ENCODE assay signal across 9 cellular contexts in genomic region chr1:43058545-43059360, GRCh38.
DNase-seq lines count a peak whose midpoint lies in the region; ATAC-seq and TF ChIP-seq lines count a peak whose summit lies in the region.
"Had no signal": no experiment of that assay in that cellular context is flagged by ENCODE, and none has a peak within 500 bp of the region (broad histone marks: within the 10 kb centered on the region; RNA-seq: fewer than 3 reads in every experiment).

No MANE protein-coding gene starts in this region.

- H3K4me3 ChIP-seq in GM23338: no peak overlapping the region
- no peak overlapping the region for H3K4me3 ChIP-seq in neuronal stem cell (ENCODE audit: low read length in 2 of 2)

- H3K27ac Mint-ChIP-seq in GM23338: no peak overlapping the region
- peak overlapping the region; percentile 31 for H3K27ac Mint-ChIP-seq in dendritic cell treated with granulocyte-macrophage colony-stimulating factor and Interleukin-4, amounts not matched to agents 40 ng/mL and 50 ng/mL, for 4 days

- H3K4me2 ChIP-seq in GM23338 (no peak overlapping the region), neuronal stem cell (ENCODE audit: insufficient read depth, low read length, poor library complexity, severe bottlenecking) (no peak overlapping the region)

- peak overlapping the region; percentile 88 for H3K18ac ChIP-seq in neuronal stem cell (ENCODE audit: low read length)

- peak; percentile 26 for DNase-seq in GM23338 (ENCODE audit: low spot score)
- DNase-seq in NCI-H748 treated with DMSO at 0.1 percent for 48 hours (lab: John Stamatoyannopoulos, UW): peak; percentile 67
- DNase-seq in neuronal stem cell (ENCODE audit: low spot score): no peak
- DNase-seq: cerebellar nuclear complex had no signal

- H3K9me2 ChIP-seq in GM23338 (ENCODE audit: insufficient read depth): peaks cover 3% of the 10 kb centered on the region; the same call in 1 of the 2 replicates

- peak overlapping the region; percentile 7 for H2BK5ac ChIP-seq in neuronal stem cell (ENCODE audit: low read length)

- H3K36me3 Mint-ChIP-seq in GM23338 (ENCODE audit: low read depth): no peaks in the 10 kb centered on the region; the same call in 2 of the 3 replicates
- no peaks in the 10 kb centered on the region for H3K36me3 Mint-ChIP-seq in dendritic cell treated with granulocyte-macrophage colony-stimulating factor and Interleukin-4, amounts not matched to agents 40 ng/mL and 50 ng/mL, for 4 days (ENCODE audit: low read depth)

- H3K4ac ChIP-seq in neuronal stem cell (ENCODE audit: low read length): peak overlapping the region; percentile 1

- peaks cover 20% of the 10 kb centered on the region for H3K4me1 ChIP-seq in GM23338 (ENCODE audit: insufficient read depth)
- H3K4me1 ChIP-seq in neuronal stem cell (ENCODE audit: control insufficient read depth in 2 of 2, insufficient read depth in 1 of 2, low read depth in 1 of 2, low read length in 2 of 2): peaks cover 9 to 21% of the 10 kb centered on the region in 2 donors

- H4K8ac ChIP-seq in neuronal stem cell (ENCODE audit: low read depth, low read length): no peak overlapping the region

- H3K9me3 ChIP-seq in neuronal stem cell (replicated peaks in 1 of 2; ENCODE audit: control insufficient read depth in 2 of 2, insufficient read depth in 1 of 2, low read depth in 1 of 2, low read length in 2 of 2): no peaks in the 10 kb centered on the region

- peak overlapping the region; percentile 92 for H4K91ac ChIP-seq in neuronal stem cell (ENCODE audit: low read depth, low read length, poor library complexity)

- peaks cover 8% of the 10 kb centered on the region for H3K27me3 Mint-ChIP-seq in GM23338 (ENCODE audit: insufficient read depth, low read depth, poor library complexity)
- peaks cover 12% of the 10 kb centered on the region for H3K27me3 Mint-ChIP-seq in dendritic cell treated with granulocyte-macrophage colony-stimulating factor and Interleukin-4, amounts not matched to agents 40 ng/mL and 50 ng/mL, for 4 days

- H3F3A ChIP-seq in GM23338 (replicated peaks; ENCODE audit: low read depth): no peaks in the 10 kb centered on the region

- no peaks in the 10 kb centered on the region for H3K79me2 ChIP-seq in GM23338 (replicated peaks; ENCODE audit: insufficient read depth)

- H3K4me1 Mint-ChIP-seq in GM23338: peaks cover 31% of the 10 kb centered on the region
- peaks cover 21% of the 10 kb centered on the region for H3K4me1 Mint-ChIP-seq in dendritic cell treated with granulocyte-macrophage colony-stimulating factor and Interleukin-4, amounts not matched to agents 40 ng/mL and 50 ng/mL, for 4 days (ENCODE audit: low read depth)

- intact Hi-C loops in dendritic cell treated with granulocyte-macrophage colony-stimulating factor and Interleukin-4, amounts not matched to agents 40 ng/mL and 50 ng/mL, for 4 days (cut with micrococcal nuclease): no loop called here

- peak overlapping the region; percentile 76 for H2AK5ac ChIP-seq in neuronal stem cell (ENCODE audit: low read depth, low read length)

- peak overlapping the region; percentile 4 for H2BK120ac ChIP-seq in neuronal stem cell (ENCODE audit: low read depth, low read length)

- peak overlapping the region; percentile 80 for H3K9ac ChIP-seq in neuronal stem cell (ENCODE audit: low read depth, low read length, poor library complexity)

- H3K4me3 Mint-ChIP-seq in GM23338: no peak overlapping the region
- H3K4me3 Mint-ChIP-seq in dendritic cell treated with granulocyte-macrophage colony-stimulating factor and Interleukin-4, amounts not matched to agents 40 ng/mL and 50 ng/mL, for 4 days: no peak overlapping the region

- no peaks in the 10 kb centered on the region for H4K20me1 ChIP-seq in GM23338 (replicated peaks; ENCODE audit: insufficient read depth)

- H3K14ac ChIP-seq in neuronal stem cell (ENCODE audit: low read length): no peak overlapping the region

- H3K9me3 Mint-ChIP-seq in GM23338: no peaks in the 10 kb centered on the region; the same call in 2 of the 3 replicates
- no peaks in the 10 kb centered on the region for H3K9me3 Mint-ChIP-seq in dendritic cell treated with granulocyte-macrophage colony-stimulating factor and Interleukin-4, amounts not matched to agents 40 ng/mL and 50 ng/mL, for 4 days

- peak overlapping the region; percentile 58 for H2BK12ac ChIP-seq in neuronal stem cell (ENCODE audit: low read length)

- no CpG with 5 or more reads among the region's 12 CpGs for WGBS in neuronal stem cell (ENCODE audit: extremely low coverage in 2 of 2, insufficient read length in 2 of 2, insufficient replicate concordance in 1 of 2), 2 donors

- H3K36me3 ChIP-seq in GM23338 (ENCODE audit: insufficient read depth) (no peaks in the 10 kb centered on the region), neuronal stem cell (replicated peaks in 1 of 2; ENCODE audit: control insufficient read depth in 2 of 2, insufficient read depth in 2 of 2, low read length in 2 of 2) (no peaks in the 10 kb centered on the region)

- H3K79me1 ChIP-seq in neuronal stem cell (ENCODE audit: low read depth, low read length): no peaks in the 10 kb centered on the region

- H2AFZ ChIP-seq in GM23338 (peak overlapping the region; percentile 88), neuronal stem cell (ENCODE audit: low read length) (peak overlapping the region; percentile 65)

- ATAC-seq in GM23338: peak; percentile 61
- ATAC-seq in HG02678 (IDR thresholded peaks at IDR 0.05; ENCODE audit: unreplicated experiment): no peak
- ATAC-seq in HG03469 (IDR thresholded peaks at IDR 0.05; ENCODE audit: unreplicated experiment): no peak
- ATAC-seq in GM18498 (IDR thresholded peaks at IDR 0.05; ENCODE audit: unreplicated experiment): no peak
- ATAC-seq in HG03025 (IDR thresholded peaks at IDR 0.05; ENCODE audit: low FRiP score, unreplicated experiment): no peak

- H3K23ac ChIP-seq in neuronal stem cell (ENCODE audit: low read depth, low read length, poor library complexity): no peak overlapping the region

- H2BK15ac ChIP-seq in neuronal stem cell (ENCODE audit: low read length): peak overlapping the region; percentile 53

- H3K27me3 ChIP-seq in GM23338 (ENCODE audit: insufficient read depth): no peaks in the 10 kb centered on the region
- no peaks in the 10 kb centered on the region for H3K27me3 ChIP-seq in neuronal stem cell (ENCODE audit: control insufficient read depth in 3 of 3, insufficient read depth in 3 of 3, low read depth in 1 of 3, low read length in 3 of 3)

- no peak overlapping the region for H3K27ac ChIP-seq in GM23338 (ENCODE audit: low read depth)
- H3K27ac ChIP-seq in neuronal stem cell (replicated peaks; ENCODE audit: low read length): no peak overlapping the region

- no peak for TF ChIP-seq CTCF in GM23338 (conservative IDR thresholded peaks at IDR 0.05; ENCODE audit: low read depth in 2 of 2)

TF ChIP-seq in GM23338, 12 proteins besides CTCF, POLR2A, EP300 and RAD21 (continues in another document):
- no peak for TF ChIP-seq ZNF462 (CRISPR knock-in tag; IDR thresholded peaks at IDR 0.05)
